In the genomic region with DNA sequence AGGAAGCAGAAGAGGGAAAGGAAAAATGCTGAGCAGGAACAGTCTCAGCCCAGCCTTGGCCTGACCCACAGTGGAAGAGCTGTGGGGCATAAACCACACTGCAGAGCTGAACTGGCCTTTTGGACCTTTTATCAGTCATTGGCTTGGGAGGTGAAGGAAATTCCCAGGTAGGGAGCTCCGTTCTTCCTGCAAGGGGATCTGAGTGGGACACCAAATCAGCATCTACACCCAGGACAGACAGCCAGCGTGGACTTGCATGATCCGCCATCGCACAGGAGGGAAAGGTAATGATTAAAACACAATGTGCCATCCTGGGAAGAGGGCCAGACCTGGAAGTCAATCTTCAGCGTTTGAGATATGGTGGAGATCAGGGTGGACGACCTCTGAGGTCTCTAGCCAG, we compare ENCODE assay signal across 9 cellular contexts. TPM values are rescaled to one million over a fixed set of nuclear protein-coding genes. Genes with fewer than 3 reads are reported as not detected.
DNase-seq lines count a peak whose midpoint lies in the region; ATAC-seq, FAIRE-seq and TF ChIP-seq lines count a peak whose summit lies in the region.
"Had no signal": no experiment of that assay in that cellular context is flagged by ENCODE, and none has a peak within 500 bp of the region (broad histone marks: within the 10 kb centered on the region; RNA-seq: fewer than 3 reads in every experiment).

No MANE protein-coding gene starts in this region.

- TF ChIP-seq CTCF in keratinocyte (optimal IDR thresholded peaks at IDR 0.05 in 1 of 3, IDR thresholded peaks at IDR 0.05 in 1 of 3, conservative IDR thresholded peaks at IDR 0.05 in 1 of 3; ENCODE audit: extremely low read depth in 1 of 3, insufficient read depth in 2 of 3, low read length in 3 of 3) = no peak

- H3K9me3 Mint-ChIP-seq in T-helper 2 cell treated with Interferon-gamma antibody and Interleukin-4, amounts not matched to agents 5 μg/mL and 100 μg/mL, for 36 hours = no peaks in the 10 kb centered on the region
- no peaks in the 10 kb centered on the region for H3K9me3 Mint-ChIP-seq in activated naive CD4-positive, alpha-beta T cell treated with anti-CD3 and anti-CD28 coated beads, Interleukin-2, amount 50 U/mL, for 72 hours
- H3K9me3 Mint-ChIP-seq in stimulated activated effector memory CD8-positive, alpha-beta T cell treated with anti-CD3 and anti-CD28 coated beads, Interleukin-12 subunit alpha, Interleukin-12 subunit beta, amount 100 ng/mL, for 72 hours = no peaks in the 10 kb centered on the region

- ATAC-seq in activated naive CD4-positive, alpha-beta T cell treated with anti-CD3 and anti-CD28 coated beads, Interleukin-2, amount 50 U/mL, for 72 hours = no peak
- no peak for ATAC-seq in stimulated activated effector memory CD8-positive, alpha-beta T cell treated with anti-CD3 and anti-CD28 coated beads, Interleukin-12 subunit alpha, Interleukin-12 subunit beta, amount 100 ng/mL, for 72 hours
- ATAC-seq in HG03095 (IDR thresholded peaks at IDR 0.05; ENCODE audit: unreplicated experiment) = no peak

- H3K4me1 Mint-ChIP-seq in T-helper 2 cell treated with Interferon-gamma antibody and Interleukin-4, amounts not matched to agents 5 μg/mL and 100 μg/mL, for 36 hours (ENCODE audit: low read depth) = peaks cover 28% of the 10 kb centered on the region
- H3K4me1 Mint-ChIP-seq in stimulated activated effector memory CD8-positive, alpha-beta T cell treated with anti-CD3 and anti-CD28 coated beads, Interleukin-12 subunit alpha, Interleukin-12 subunit beta, amount 100 ng/mL, for 72 hours = peaks cover 37% of the 10 kb centered on the region

- peak overlapping the region; percentile 76 for H3K4me2 ChIP-seq in keratinocyte (ENCODE audit: control insufficient read depth, extremely low read depth, insufficient read depth, low read depth, low read length)

- dilution Hi-C loops in keratinocyte (cut with MboI; ENCODE audit: extremely low pct_ligation_motif_present, low sequenced_read_pairs) = no loop called here

- H3K27me3 Mint-ChIP-seq in T-helper 2 cell treated with Interferon-gamma antibody and Interleukin-4, amounts not matched to agents 5 μg/mL and 100 μg/mL, for 36 hours (ENCODE audit: low read depth) = no peaks in the 10 kb centered on the region

- peaks cover 7% of the 10 kb centered on the region for H3K36me3 Mint-ChIP-seq in T-helper 2 cell treated with Interferon-gamma antibody and Interleukin-4, amounts not matched to agents 5 μg/mL and 100 μg/mL, for 36 hours (ENCODE audit: low read depth)
- peaks cover 21 to 27% of the 10 kb centered on the region in 2 donors for H3K36me3 Mint-ChIP-seq in activated naive CD4-positive, alpha-beta T cell treated with anti-CD3 and anti-CD28 coated beads, Interleukin-2, amount 50 U/mL, for 72 hours
- peaks cover 20% of the 10 kb centered on the region for H3K36me3 Mint-ChIP-seq in stimulated activated effector memory CD8-positive, alpha-beta T cell treated with anti-CD3 and anti-CD28 coated beads, Interleukin-12 subunit alpha, Interleukin-12 subunit beta, amount 100 ng/mL, for 72 hours

- peaks cover 27% of the 10 kb centered on the region for H3K4me1 ChIP-seq in keratinocyte (ENCODE audit: control insufficient read depth, extremely low read depth, insufficient read depth, low read length)

- H3K79me2 ChIP-seq in keratinocyte (ENCODE audit: control insufficient read depth, insufficient read depth, low read length) = peaks cover 22% of the 10 kb centered on the region

- H3K27me3 ChIP-seq in keratinocyte (ENCODE audit: control insufficient read depth, extremely low read depth, insufficient read depth, low read length) = no peaks in the 10 kb centered on the region

- peak overlapping the region; percentile 14 for H3K27ac Mint-ChIP-seq in T-helper 2 cell treated with Interferon-gamma antibody and Interleukin-4, amounts not matched to agents 5 μg/mL and 100 μg/mL, for 36 hours
- H3K27ac Mint-ChIP-seq in activated naive CD4-positive, alpha-beta T cell treated with anti-CD3 and anti-CD28 coated beads, Interleukin-2, amount 50 U/mL, for 72 hours = peak overlapping the region; percentile 90 to 98
- H3K27ac Mint-ChIP-seq in stimulated activated effector memory CD8-positive, alpha-beta T cell treated with anti-CD3 and anti-CD28 coated beads, Interleukin-12 subunit alpha, Interleukin-12 subunit beta, amount 100 ng/mL, for 72 hours = peak overlapping the region; percentile 95

- peak overlapping the region; percentile 89 for H3K9ac ChIP-seq in keratinocyte (ENCODE audit: control insufficient read depth, extremely low read depth, insufficient read depth, low read length)

- H3K4me3 ChIP-seq in keratinocyte (ENCODE audit: control insufficient read depth in 2 of 3, extremely low read depth in 1 of 3, insufficient read depth in 2 of 3, low read depth in 1 of 3, low read length in 3 of 3) = peak overlapping the region; percentile 69 to 92 (median 72)

- peak; percentile 41 for FAIRE-seq in keratinocyte (lab: Jason Lieb, UNC)

- peaks cover 2 to 14% of the 10 kb centered on the region in 2 experiments for H3K36me3 ChIP-seq in keratinocyte (ENCODE audit: control insufficient read depth in 2 of 2, extremely low read depth in 1 of 2, insufficient read depth in 2 of 2, low read length in 2 of 2)

- H3K4me3 Mint-ChIP-seq in T-helper 2 cell treated with Interferon-gamma antibody and Interleukin-4, amounts not matched to agents 5 μg/mL and 100 μg/mL, for 36 hours = peak overlapping the region; percentile 96
- peak overlapping the region; percentile 93 for H3K4me3 Mint-ChIP-seq in stimulated activated effector memory CD8-positive, alpha-beta T cell treated with anti-CD3 and anti-CD28 coated beads, Interleukin-12 subunit alpha, Interleukin-12 subunit beta, amount 100 ng/mL, for 72 hours

- H3K9me1 ChIP-seq in keratinocyte (ENCODE audit: control insufficient read depth, extremely low read depth, insufficient read depth, low read length) = peaks cover 2% of the 10 kb centered on the region

- DNase-seq in T-helper 2 cell treated with Interferon-gamma antibody and Interleukin-4, amounts not matched to agents 5 μg/mL and 100 μg/mL, for 36 hours (ENCODE audit: low spot score) = no peak
- no peak for DNase-seq in T-helper 2 cell
- no peak for DNase-seq in activated naive CD4-positive, alpha-beta T cell treated with anti-CD3 and anti-CD28 coated beads, Interleukin-2, amount 50 U/mL, for 72 hours (ENCODE audit: low spot score in 2 of 2)
- DNase-seq in keratinocyte (ENCODE audit: low read depth, low spot score) = no peak
- no peak for DNase-seq in stimulated activated effector memory CD8-positive, alpha-beta T cell treated with anti-CD3 and anti-CD28 coated beads, Interleukin-12 subunit alpha, Interleukin-12 subunit beta, amount 100 ng/mL, for 72 hours (ENCODE audit: low spot score in 2 of 2)
- DNase-seq in NOMO-1 treated with dmso at 0.1 percent for 144 hours (lab: John Stamatoyannopoulos, UW; ENCODE audit: unreplicated experiment) = no peak
- no peak for DNase-seq in NCI-H1105 treated with DMSO at 0.1 percent for 48 hours (lab: John Stamatoyannopoulos, UW)
- DNase-seq: activated CD4-positive, alpha-beta T cell treated with anti-CD3 and anti-CD28 coated beads for 48 hours had no signal

- H3K9me3 ChIP-seq in keratinocyte (ENCODE audit: control insufficient read depth, low read depth, low read length) = no peaks in the 10 kb centered on the region

- H3K27ac ChIP-seq in keratinocyte (ENCODE audit: control insufficient read depth, insufficient read depth, low read length) = no peak overlapping the region

- no peak overlapping the region for H2AFZ ChIP-seq in keratinocyte (ENCODE audit: control insufficient read depth, low read length)

- no peaks in the 10 kb centered on the region for H4K20me1 ChIP-seq in keratinocyte (ENCODE audit: control insufficient read depth, extremely low read depth, insufficient read depth, low read length)

RNA-seq across cellular contexts. Expression of a gene that starts 1.2 kb away (rescaled TPM):
- 10 to 100 TPM; 42.6 to 43.9 TPM for total RNA-seq in activated naive CD4-positive, alpha-beta T cell treated with anti-CD3 and anti-CD28 coated beads, Interleukin-2, amount 50 U/mL, for 72 hours
- polyA plus RNA-seq in keratinocyte = 31.6 to 37.3 TPM (median 32.6 TPM) in 3 replicates
- 7.1 TPM for polyA plus RNA-seq in keratinocyte (2011; ENCODE audit: low read depth)
- polyA plus RNA-seq in keratinocyte (2011; cell fraction: cytosol; rRNA removed) = 30.3 and 30.6 TPM in 2 replicates
- polyA plus RNA-seq in keratinocyte (2011; cell fraction: nucleus; rRNA removed) = 78.6 and 91.6 TPM in 2 replicates
- 26.6 TPM in 2 replicates for polyA plus RNA-seq in keratinocyte (2012; ENCODE audit: low replicate concordance)
- polyA minus RNA-seq in keratinocyte = 24.3 to 38.7 TPM (median 25.7 TPM) in 3 replicates
- 22.8 TPM for polyA minus RNA-seq in keratinocyte (2011; cell fraction: cytosol; rRNA and poly(A)+ RNA removed)
- polyA minus RNA-seq in keratinocyte (2011; cell fraction: nucleus; rRNA and poly(A)+ RNA removed) = 13.7 and 13.9 TPM in 2 replicates

RNA-seq across cellular contexts. Expression of a gene that starts 18.6 kb away (rescaled TPM):
- 10 to 100 TPM; 13.5 to 34.9 TPM for total RNA-seq in activated naive CD4-positive, alpha-beta T cell treated with anti-CD3 and anti-CD28 coated beads, Interleukin-2, amount 50 U/mL, for 72 hours
- polyA plus RNA-seq in keratinocyte = 13.4 to 56.3 TPM (median 15.4 TPM) in 3 replicates
- 1.7 TPM for polyA plus RNA-seq in keratinocyte (2011; ENCODE audit: low read depth)
- 33.8 and 43.7 TPM in 2 replicates for polyA plus RNA-seq in keratinocyte (2011; cell fraction: cytosol; rRNA removed)
- polyA plus RNA-seq in keratinocyte (2011; cell fraction: nucleus; rRNA removed) = 53.2 and 65.0 TPM in 2 replicates
- polyA plus RNA-seq in keratinocyte (2012; ENCODE audit: low replicate concordance) = 16.7 and 65.0 TPM in 2 replicates
- polyA minus RNA-seq in keratinocyte = 22.0 to 167 TPM (median 24.1 TPM) in 3 replicates
- polyA minus RNA-seq in keratinocyte (2011; cell fraction: cytosol; rRNA and poly(A)+ RNA removed) = 43.0 TPM
- polyA minus RNA-seq in keratinocyte (2011; cell fraction: nucleus; rRNA and poly(A)+ RNA removed) = 30.9 and 42.4 TPM in 2 replicates

RNA-seq across cellular contexts. Expression of a gene that starts 40.7 kb away (rescaled TPM):
- total RNA-seq in activated naive CD4-positive, alpha-beta T cell treated with anti-CD3 and anti-CD28 coated beads, Interleukin-2, amount 50 U/mL, for 72 hours = 10 to 100 TPM in 1 of 2 donors, 1 to 10 TPM in 1; 8.6 to 10.6 TPM
- 6.2 to 9.3 TPM (median 8.0 TPM) in 3 replicates for polyA plus RNA-seq in keratinocyte
- 0.32 TPM for polyA plus RNA-seq in keratinocyte (2011; ENCODE audit: low read depth)
- polyA plus RNA-seq in keratinocyte (2011; cell fraction: cytosol; rRNA removed) = 4.4 and 8.9 TPM in 2 replicates
- polyA plus RNA-seq in keratinocyte (2011; cell fraction: nucleus; rRNA removed) = 5.5 and 6.3 TPM in 2 replicates
- polyA plus RNA-seq in keratinocyte (2012; ENCODE audit: low replicate concordance) = 1.4 and 5.6 TPM in 2 replicates
- polyA minus RNA-seq in keratinocyte = 3.1 to 9.8 TPM (median 5.5 TPM) in 3 replicates
- 4.2 TPM for polyA minus RNA-seq in keratinocyte (2011; cell fraction: cytosol; rRNA and poly(A)+ RNA removed)
- 2.6 and 3.2 TPM in 2 replicates for polyA minus RNA-seq in keratinocyte (2011; cell fraction: nucleus; rRNA and poly(A)+ RNA removed)

RNA-seq across cellular contexts. Expression of a gene that starts 56.9 kb away (rescaled TPM):
- total RNA-seq in activated naive CD4-positive, alpha-beta T cell treated with anti-CD3 and anti-CD28 coated beads, Interleukin-2, amount 50 U/mL, for 72 hours = 1 to 10 TPM; 4.7 to 9.8 TPM
- polyA plus RNA-seq in keratinocyte = 14.5 to 32.1 TPM (median 21.7 TPM) in 3 replicates
- 7.0 TPM for polyA plus RNA-seq in keratinocyte (2011; ENCODE audit: low read depth)
- polyA plus RNA-seq in keratinocyte (2011; cell fraction: cytosol; rRNA removed) = 12.6 and 17.1 TPM in 2 replicates
- polyA plus RNA-seq in keratinocyte (2011; cell fraction: nucleus; rRNA removed) = 40.5 and 47.9 TPM in 2 replicates
- polyA plus RNA-seq in keratinocyte (2012; ENCODE audit: low replicate concordance) = 19.1 and 34.6 TPM in 2 replicates
- polyA minus RNA-seq in keratinocyte = 29.5 to 61.0 TPM (median 33.6 TPM) in 3 replicates
- polyA minus RNA-seq in keratinocyte (2011; cell fraction: cytosol; rRNA and poly(A)+ RNA removed) = 31.5 TPM
- 29.3 and 35.2 TPM in 2 replicates for polyA minus RNA-seq in keratinocyte (2011; cell fraction: nucleus; rRNA and poly(A)+ RNA removed)

Comparison
In these comparisons a context has a peak if more than half of its experiments do, and no peak if none do; other contexts are left out.
1. H3K27ac Mint-ChIP-seq: peak in every context shown above with its lines; median percentile 95 in stimulated activated effector memory CD8-positive, alpha-beta T cell treated with anti-CD3 and anti-CD28 coated beads, Interleukin-12 subunit alpha, Interleukin-12 subunit beta, amount 100 ng/mL, for 72 hours; 94 in activated naive CD4-positive, alpha-beta T cell treated with anti-CD3 and anti-CD28 coated beads, Interleukin-2, amount 50 U/mL, for 72 hours; 14 in T-helper 2 cell treated with Interferon-gamma antibody and Interleukin-4, amounts not matched to agents 5 μg/mL and 100 μg/mL, for 36 hours.